ENCODE assay signal across 8 cellular contexts in genomic region chr11:118488480-118489109, GRCh38. TPM values are rescaled to one million over a fixed set of nuclear protein-coding genes. Genes with fewer than 3 reads are reported as not detected.
DNase-seq lines count a peak whose midpoint lies in the region; ATAC-seq and TF ChIP-seq lines count a peak whose summit lies in the region.

No MANE protein-coding gene starts in this region.

- H3K4me3 ChIP-seq in H7 (ENCODE audit: insufficient read depth, low read depth, low read length) (no peak overlapping the region), choroid plexus epithelial cell (ENCODE audit: low read depth, low read length) (no peak overlapping the region), liver (ENCODE audit: low read depth in 1 of 3, low read length in 3 of 3) (no peak overlapping the region)

- H3K27me3 ChIP-seq in H7 (ENCODE audit: control insufficient read depth, insufficient read depth, low read length) (no peaks in the 10 kb centered on the region), liver (ENCODE audit: control insufficient read depth in 4 of 4, insufficient read depth in 4 of 4, low read length in 3 of 4) (no peaks in the 10 kb centered on the region)

- 28% methylated on average over 7 of the region's 7 CpGs for WGBS in liver

- peak; percentile 91 for TF ChIP-seq CTCF in choroid plexus epithelial cell (conservative IDR thresholded peaks at IDR 0.05; ENCODE audit: low read depth, low read length)
- TF ChIP-seq CTCF in liver (IDR thresholded peaks at IDR 0.05; ENCODE audit: low read depth, low read length, missing input control): peak; percentile 80

- no peak for ATAC-seq in HG03432 (IDR thresholded peaks at IDR 0.05; ENCODE audit: unreplicated experiment)

- no peaks in the 10 kb centered on the region for H3K9me3 ChIP-seq in liver (ENCODE audit: control insufficient read depth in 4 of 4, low read length in 3 of 4)

- DNase-seq in AG08395 (ENCODE audit: low spot score) (peak; percentile 77), H7 (peak; percentile 80), NCI-H510A treated with DMSO at 0.1 percent for 48 hours (lab: John Stamatoyannopoulos, UW) (peak; percentile 86), choroid plexus epithelial cell (ENCODE audit: low read depth) (peak; percentile 92)
- DNase-seq in activated CD4-positive, alpha-beta T cell treated with anti-CD3 and anti-CD28 coated beads for 48 hours: peak; percentile 83
- peak; percentile 54 to 66 (median 61) for DNase-seq in stimulated activated CD4-positive, alpha-beta T cell treated with anti-CD3 and anti-CD28 coated beads, TNF-alpha, amount 100 ng/mL, for 48 hours (ENCODE audit: low read depth in 3 of 3)

- TF ChIP-seq RAD21 in liver (IDR thresholded peaks at IDR 0.05): peak; percentile 95 to 97

- peaks cover 33% of the 10 kb centered on the region for H3K36me3 ChIP-seq in H7 (replicated peaks; ENCODE audit: control insufficient read depth, insufficient read depth, low read length)
- peaks cover 1 to 61% (median 47%) of the 10 kb centered on the region in 4 donors for H3K36me3 ChIP-seq in liver (ENCODE audit: control insufficient read depth in 4 of 4, insufficient read depth in 3 of 4, low read depth in 1 of 4, low read length in 3 of 4)

- no peak overlapping the region for H3K9ac ChIP-seq in liver (ENCODE audit: low read depth in 1 of 2, low read length in 2 of 2)

- H3K4me1 ChIP-seq in liver (ENCODE audit: control insufficient read depth in 4 of 4, insufficient read depth in 4 of 4, low read length in 3 of 4): no peaks in the 10 kb centered on the region

- H3K27ac ChIP-seq in liver (ENCODE audit: low read depth in 1 of 2, low read length in 2 of 2): no peak overlapping the region

TF ChIP-seq in liver, 16 proteins besides CTCF, POLR2A, EP300 and RAD21:
- TF ChIP-seq, protein P1, sequence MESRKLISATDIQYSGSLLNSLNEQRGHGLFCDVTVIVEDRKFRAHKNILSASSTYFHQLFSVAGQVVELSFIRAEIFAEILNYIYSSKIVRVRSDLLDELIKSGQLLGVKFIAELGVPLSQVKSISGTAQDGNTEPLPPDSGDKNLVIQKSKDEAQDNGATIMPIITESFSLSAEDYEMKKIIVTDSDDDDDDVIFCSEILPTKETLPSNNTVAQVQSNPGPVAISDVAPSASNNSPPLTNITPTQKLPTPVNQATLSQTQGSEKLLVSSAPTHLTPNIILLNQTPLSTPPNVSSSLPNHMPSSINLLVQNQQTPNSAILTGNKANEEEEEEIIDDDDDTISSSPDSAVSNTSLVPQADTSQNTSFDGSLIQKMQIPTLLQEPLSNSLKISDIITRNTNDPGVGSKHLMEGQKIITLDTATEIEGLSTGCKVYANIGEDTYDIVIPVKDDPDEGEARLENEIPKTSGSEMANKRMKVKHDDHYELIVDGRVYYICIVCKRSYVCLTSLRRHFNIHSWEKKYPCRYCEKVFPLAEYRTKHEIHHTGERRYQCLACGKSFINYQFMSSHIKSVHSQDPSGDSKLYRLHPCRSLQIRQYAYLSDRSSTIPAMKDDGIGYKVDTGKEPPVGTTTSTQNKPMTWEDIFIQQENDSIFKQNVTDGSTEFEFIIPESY (IDR thresholded peaks at IDR 0.05): no peak
- TF ChIP-seq, protein P2, sequence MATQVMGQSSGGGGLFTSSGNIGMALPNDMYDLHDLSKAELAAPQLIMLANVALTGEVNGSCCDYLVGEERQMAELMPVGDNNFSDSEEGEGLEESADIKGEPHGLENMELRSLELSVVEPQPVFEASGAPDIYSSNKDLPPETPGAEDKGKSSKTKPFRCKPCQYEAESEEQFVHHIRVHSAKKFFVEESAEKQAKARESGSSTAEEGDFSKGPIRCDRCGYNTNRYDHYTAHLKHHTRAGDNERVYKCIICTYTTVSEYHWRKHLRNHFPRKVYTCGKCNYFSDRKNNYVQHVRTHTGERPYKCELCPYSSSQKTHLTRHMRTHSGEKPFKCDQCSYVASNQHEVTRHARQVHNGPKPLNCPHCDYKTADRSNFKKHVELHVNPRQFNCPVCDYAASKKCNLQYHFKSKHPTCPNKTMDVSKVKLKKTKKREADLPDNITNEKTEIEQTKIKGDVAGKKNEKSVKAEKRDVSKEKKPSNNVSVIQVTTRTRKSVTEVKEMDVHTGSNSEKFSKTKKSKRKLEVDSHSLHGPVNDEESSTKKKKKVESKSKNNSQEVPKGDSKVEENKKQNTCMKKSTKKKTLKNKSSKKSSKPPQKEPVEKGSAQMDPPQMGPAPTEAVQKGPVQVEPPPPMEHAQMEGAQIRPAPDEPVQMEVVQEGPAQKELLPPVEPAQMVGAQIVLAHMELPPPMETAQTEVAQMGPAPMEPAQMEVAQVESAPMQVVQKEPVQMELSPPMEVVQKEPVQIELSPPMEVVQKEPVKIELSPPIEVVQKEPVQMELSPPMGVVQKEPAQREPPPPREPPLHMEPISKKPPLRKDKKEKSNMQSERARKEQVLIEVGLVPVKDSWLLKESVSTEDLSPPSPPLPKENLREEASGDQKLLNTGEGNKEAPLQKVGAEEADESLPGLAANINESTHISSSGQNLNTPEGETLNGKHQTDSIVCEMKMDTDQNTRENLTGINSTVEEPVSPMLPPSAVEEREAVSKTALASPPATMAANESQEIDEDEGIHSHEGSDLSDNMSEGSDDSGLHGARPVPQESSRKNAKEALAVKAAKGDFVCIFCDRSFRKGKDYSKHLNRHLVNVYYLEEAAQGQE (IDR thresholded peaks at IDR 0.05): no peak
- TF ChIP-seq EGR1 (IDR thresholded peaks at IDR 0.05; ENCODE audit: low read depth in 2 of 2): no peak
- no peak for TF ChIP-seq FOXA2 (IDR thresholded peaks at IDR 0.05)
- TF ChIP-seq TAF1 (conservative IDR thresholded peaks at IDR 0.05): no peak
- no peak for TF ChIP-seq NR2F2 (IDR thresholded peaks at IDR 0.05)
- TF ChIP-seq, protein P3, sequence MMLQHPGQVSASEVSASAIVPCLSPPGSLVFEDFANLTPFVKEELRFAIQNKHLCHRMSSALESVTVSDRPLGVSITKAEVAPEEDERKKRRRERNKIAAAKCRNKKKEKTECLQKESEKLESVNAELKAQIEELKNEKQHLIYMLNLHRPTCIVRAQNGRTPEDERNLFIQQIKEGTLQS (IDR thresholded peaks at IDR 0.05): peak; percentile 47
- no peak for TF ChIP-seq JUND (IDR thresholded peaks at IDR 0.05)
TF ChIP-seq in liver: peak in this region for 1.

RNA-seq across cellular contexts. Expression of gene TTC36, which starts 38.7 kb away (rescaled TPM):
- total RNA-seq in H7 (2014; rRNA removed; shearing (Covaris generic)): not detected in 2 replicates
- total RNA-seq in liver: 10 to 100 TPM in 1 of 2 donors, 1 to 10 TPM in 1; 2.0 to 32.7 TPM
- 10 to 100 TPM; 36.9 to 66.1 TPM for polyA plus RNA-seq in liver

RNA-seq across cellular contexts. Expression of gene TMEM25, which starts 42.4 kb away (rescaled TPM):
- total RNA-seq in H7 (2014; rRNA removed; shearing (Covaris generic)): 17.5 and 23.5 TPM in 2 replicates
- 10 to 100 TPM in 1 of 2 donors, 1 to 10 TPM in 1; 7.6 to 19.9 TPM for total RNA-seq in liver
- polyA plus RNA-seq in liver: 1 to 10 TPM; 5.5 to 6.7 TPM

RNA-seq across cellular contexts. Expression of gene KMT2A, which starts 52.3 kb away (rescaled TPM):
- total RNA-seq in H7 (2014; rRNA removed; shearing (Covaris generic)): 20.6 and 31.1 TPM in 2 replicates
- 10 to 100 TPM; 19.2 to 27.9 TPM for total RNA-seq in liver
- polyA plus RNA-seq in liver: 1 to 10 TPM; 4.3 to 6.5 TPM
